ENCODE assay signal across 18 cellular contexts in the genomic region with DNA sequence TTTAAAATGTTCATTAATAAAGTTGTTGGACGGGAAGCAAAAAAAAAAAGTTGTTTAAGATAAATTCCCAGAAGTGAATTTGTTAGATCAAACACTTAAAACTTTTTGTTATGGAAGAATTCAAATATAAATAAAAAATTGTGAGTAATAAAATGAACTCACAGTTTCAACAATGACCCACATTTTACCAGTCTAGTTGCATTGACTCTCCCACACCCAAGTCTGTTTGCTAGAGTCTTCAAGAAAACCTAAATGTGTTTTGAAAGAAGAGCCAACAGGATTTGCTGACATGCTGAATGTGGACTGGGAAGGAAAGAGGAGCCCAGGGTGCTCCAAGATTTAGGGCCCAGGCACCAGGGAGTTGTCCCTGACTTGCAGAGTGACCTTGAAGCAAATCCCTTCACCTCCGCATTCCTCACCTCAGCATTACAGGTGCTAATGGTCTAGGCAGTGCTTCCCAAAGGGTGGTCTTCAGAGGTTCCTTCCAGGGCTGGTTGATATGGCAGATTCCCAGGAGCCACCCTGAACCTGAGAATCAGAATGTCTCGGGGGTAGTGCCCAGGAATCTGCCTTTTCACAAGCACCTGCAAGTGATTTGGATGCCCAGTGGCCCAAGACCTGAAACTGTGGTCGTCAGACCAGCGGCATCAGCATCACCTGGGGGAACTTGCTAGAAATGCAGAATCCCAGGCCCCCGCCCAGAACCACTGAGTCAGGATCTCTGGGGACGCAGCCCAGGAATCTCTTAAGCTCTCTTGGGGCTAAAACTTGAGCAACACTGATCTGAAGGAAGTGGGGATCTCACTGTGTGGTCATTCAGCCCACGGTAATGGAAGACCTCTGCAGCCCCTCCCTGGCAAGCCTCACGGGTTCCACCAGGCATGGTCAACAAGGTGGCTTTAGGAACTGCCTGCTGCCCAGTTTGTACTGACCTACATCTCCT. TPM values are rescaled to one million over a fixed set of nuclear protein-coding genes. Genes with fewer than 3 reads are reported as not detected.
DNase-seq lines count a peak whose midpoint lies in the region; ATAC-seq, FAIRE-seq and TF ChIP-seq lines count a peak whose summit lies in the region.
"Had no signal": no experiment of that assay in that cellular context is flagged by ENCODE, and none has a peak within 500 bp of the region (broad histone marks: within the 10 kb centered on the region; RNA-seq: fewer than 3 reads in every experiment).

No MANE protein-coding gene starts in this region.

- H3K36me3 Mint-ChIP-seq in activated naive CD8-positive, alpha-beta T cell treated with anti-CD3 and anti-CD28 coated beads for 36 hours: peaks cover 26% of the 10 kb centered on the region
- H3K36me3 Mint-ChIP-seq in activated naive CD8-positive, alpha-beta T cell treated with anti-CD3 and anti-CD28 coated beads, Interleukin-2, amount 50 U/mL, for 24 hours (ENCODE audit: low read depth): peaks cover 29% of the 10 kb centered on the region
- peaks cover 30% of the 10 kb centered on the region for H3K36me3 Mint-ChIP-seq in CD4-positive, alpha-beta T cell (ENCODE audit: low read depth)

- H3K9me3 ChIP-seq in endothelial cell of umbilical vein (replicated peaks; ENCODE audit: control insufficient read depth, insufficient read depth, low read length): no peaks in the 10 kb centered on the region
- no peaks in the 10 kb centered on the region for H3K9me3 ChIP-seq in thyroid gland
- no peaks in the 10 kb centered on the region for H3K9me3 ChIP-seq in sigmoid colon
- no peaks in the 10 kb centered on the region for H3K9me3 ChIP-seq in CD4-positive, alpha-beta T cell (ENCODE audit: control insufficient read depth, low read length)
- H3K9me3 ChIP-seq: HAP-1 had no signal

- TF ChIP-seq POLR2A in NB4 (IDR thresholded peaks at IDR 0.05; ENCODE audit: extremely low read depth, insufficient read length): no peak
- TF ChIP-seq POLR2A in endothelial cell of umbilical vein (IDR thresholded peaks at IDR 0.05; ENCODE audit: low read depth, low read length): no peak
- no peak for TF ChIP-seq POLR2A in thyroid gland (IDR thresholded peaks at IDR 0.05)
- TF ChIP-seq POLR2A in sigmoid colon (IDR thresholded peaks at IDR 0.05): no peak

- no peak for TF ChIP-seq EP300 in sigmoid colon (IDR thresholded peaks at IDR 0.05)

- H3K4me3 ChIP-seq in NB4 (ENCODE audit: low read depth, low read length) (no peak overlapping the region), endothelial cell of umbilical vein (replicated peaks in 1 of 3; ENCODE audit: insufficient read depth in 1 of 3, low read depth in 1 of 3, low read length in 3 of 3) (no peak overlapping the region), thyroid gland (replicated peaks in 1 of 3) (no peak overlapping the region), sigmoid colon (no peak overlapping the region)
- H3K4me3 ChIP-seq: HAP-1, SK-N-MC had no signal

- WGBS in thyroid gland, 2 donors: 85 to 90% methylated on average over 3 to 5 of the region's 9 CpGs
- WGBS in sigmoid colon, 2 donors: 87 to 94% methylated on average over 9 of the region's 9 CpGs

- no peak overlapping the region for H2AFZ ChIP-seq in endothelial cell of umbilical vein (ENCODE audit: low read depth, low read length)

- no peak for FAIRE-seq in endothelial cell of umbilical vein (lab: Jason Lieb, UNC)
- FAIRE-seq: D721Med had no signal

- POLR2A ChIA-PET in endothelial cell of umbilical vein (lab: Charles Lee): no interaction called here
- POLR2A ChIA-PET in CD4-positive, alpha-beta T cell (lab: Charles Lee): no interaction called here

- H3K27me3 ChIP-seq in endothelial cell of umbilical vein (ENCODE audit: control insufficient read depth in 2 of 2, insufficient read depth in 2 of 2, low read length in 2 of 2) (no peaks in the 10 kb centered on the region), thyroid gland (no peaks in the 10 kb centered on the region), sigmoid colon (no peaks in the 10 kb centered on the region)
- H3K27me3 ChIP-seq in CD4-positive, alpha-beta T cell (ENCODE audit: control insufficient read depth, insufficient read depth, low read length): no peaks in the 10 kb centered on the region

- ATAC-seq in activated naive CD8-positive, alpha-beta T cell treated with anti-CD3 and anti-CD28 coated beads, Interleukin-2, amount 50 U/mL, for 24 hours: no peak
- no peak for ATAC-seq in CD4-positive, alpha-beta T cell (ENCODE audit: poor library complexity)
- ATAC-seq: CD8-positive, alpha-beta T cell had no signal

- H4K20me1 ChIP-seq in endothelial cell of umbilical vein (replicated peaks; ENCODE audit: control insufficient read depth, extremely low read depth, insufficient read depth, low read length): no peaks in the 10 kb centered on the region

- H3K4me1 Mint-ChIP-seq in activated naive CD8-positive, alpha-beta T cell treated with anti-CD3 and anti-CD28 coated beads for 36 hours: peaks cover 23% of the 10 kb centered on the region
- H3K4me1 Mint-ChIP-seq in activated naive CD8-positive, alpha-beta T cell treated with anti-CD3 and anti-CD28 coated beads, Interleukin-2, amount 50 U/mL, for 24 hours: peaks cover 49% of the 10 kb centered on the region
- no peaks in the 10 kb centered on the region for H3K4me1 Mint-ChIP-seq in CD4-positive, alpha-beta T cell (ENCODE audit: low read depth)

- intact Hi-C loops in endothelial cell of umbilical vein (cut with micrococcal nuclease): no loop called here
- intact Hi-C loops in thyroid gland (cut with DNase I): no loop called here
- intact Hi-C loops in sigmoid colon (cut with DNase I): no loop called here
- intact Hi-C loops in CD4-positive, alpha-beta T cell (cut with DNase I, micrococcal nuclease): loop anchor here in 1 of 2 experiments (10.0 kb wide), 1 partner anchor 416 kb away; no protein-coding TSS in a partner anchor

- H3K79me2 ChIP-seq in endothelial cell of umbilical vein (ENCODE audit: control insufficient read depth, insufficient read depth, low read length): no peaks in the 10 kb centered on the region

- no peak overlapping the region for H3K4me3 Mint-ChIP-seq in activated naive CD8-positive, alpha-beta T cell treated with anti-CD3 and anti-CD28 coated beads for 36 hours
- H3K4me3 Mint-ChIP-seq in activated naive CD8-positive, alpha-beta T cell treated with anti-CD3 and anti-CD28 coated beads, Interleukin-2, amount 50 U/mL, for 24 hours: no peak overlapping the region
- no peak overlapping the region for H3K4me3 Mint-ChIP-seq in CD4-positive, alpha-beta T cell
- H3K4me3 Mint-ChIP-seq: CD8-positive, alpha-beta T cell had no signal

- H3K27me3 Mint-ChIP-seq in activated naive CD8-positive, alpha-beta T cell treated with anti-CD3 and anti-CD28 coated beads for 36 hours: no peaks in the 10 kb centered on the region
- H3K27me3 Mint-ChIP-seq in activated naive CD8-positive, alpha-beta T cell treated with anti-CD3 and anti-CD28 coated beads, Interleukin-2, amount 50 U/mL, for 24 hours: no peaks in the 10 kb centered on the region
- H3K27me3 Mint-ChIP-seq in CD4-positive, alpha-beta T cell: no peaks in the 10 kb centered on the region

- CTCF ChIA-PET in endothelial cell of umbilical vein (lab: Charles Lee): interaction anchor here (0.7 to 1.2 kb wide), 3 partner anchors 13 to 414 kb away, joined by 3 read pairs; no protein-coding TSS in a partner anchor
- CTCF ChIA-PET in CD4-positive, alpha-beta T cell (lab: Charles Lee): no interaction called here

- H3K27ac Mint-ChIP-seq in activated naive CD8-positive, alpha-beta T cell treated with anti-CD3 and anti-CD28 coated beads for 36 hours: peak overlapping the region; percentile 20
- H3K27ac Mint-ChIP-seq in activated naive CD8-positive, alpha-beta T cell treated with anti-CD3 and anti-CD28 coated beads, Interleukin-2, amount 50 U/mL, for 24 hours: no peak overlapping the region
- H3K27ac Mint-ChIP-seq in CD4-positive, alpha-beta T cell: no peak overlapping the region
- H3K27ac Mint-ChIP-seq: CD8-positive, alpha-beta T cell had no signal

- DNase-seq in activated naive CD8-positive, alpha-beta T cell treated with anti-CD3 and anti-CD28 coated beads for 36 hours: no peak
- DNase-seq in activated naive CD8-positive, alpha-beta T cell treated with anti-CD3 and anti-CD28 coated beads, Interleukin-2, amount 50 U/mL, for 24 hours: no peak
- DNase-seq in NB4 (ENCODE audit: low read depth) (peak; percentile 64), endothelial cell of umbilical vein (ENCODE audit: low read depth, low spot score) (no peak), thyroid gland (no peak), sigmoid colon (no peak), NCI-H1694 treated with DMSO at 0.1 percent for 48 hours (lab: John Stamatoyannopoulos, UW) (no peak)
- DNase-seq in CD4-positive, alpha-beta T cell: no peak
- DNase-seq: AML-193; CD8-positive, alpha-beta T cell; DMS79 treated with DMSO at 0.1 percent for 48 hours; GF-D8; NCI-H1436; NCI-H2081; NCI-H2227 treated with DMSO at 0.1 percent for 48 hours had no signal

- no peaks in the 10 kb centered on the region for H3K4me1 ChIP-seq in endothelial cell of umbilical vein (ENCODE audit: control insufficient read depth, extremely low read depth, insufficient read depth, low read length)
- H3K4me1 ChIP-seq in thyroid gland: peaks cover 29 to 43% of the 10 kb centered on the region in 2 donors
- no peaks in the 10 kb centered on the region for H3K4me1 ChIP-seq in sigmoid colon

- no peak overlapping the region for H3K4me2 ChIP-seq in endothelial cell of umbilical vein (ENCODE audit: insufficient read depth, low read length)

- H3K9ac ChIP-seq in endothelial cell of umbilical vein (replicated peaks; ENCODE audit: extremely low read depth, insufficient read depth, low read length): no peak overlapping the region

- no peaks in the 10 kb centered on the region for H3K9me3 Mint-ChIP-seq in activated naive CD8-positive, alpha-beta T cell treated with anti-CD3 and anti-CD28 coated beads for 36 hours
- H3K9me3 Mint-ChIP-seq in activated naive CD8-positive, alpha-beta T cell treated with anti-CD3 and anti-CD28 coated beads, Interleukin-2, amount 50 U/mL, for 24 hours: no peaks in the 10 kb centered on the region
- no peaks in the 10 kb centered on the region for H3K9me3 Mint-ChIP-seq in CD4-positive, alpha-beta T cell
- H3K9me3 Mint-ChIP-seq: CD8-positive, alpha-beta T cell had no signal

- TF ChIP-seq CTCF in NB4 (IDR thresholded peaks at IDR 0.05; ENCODE audit: low read depth, low read length): no peak
- TF ChIP-seq CTCF in endothelial cell of umbilical vein (IDR thresholded peaks at IDR 0.05; ENCODE audit: extremely low read depth in 1 of 2, insufficient read depth in 1 of 2, low read depth in 1 of 2, low read length in 2 of 2): no peak
- no peak for TF ChIP-seq CTCF in thyroid gland (IDR thresholded peaks at IDR 0.05)
- TF ChIP-seq CTCF in sigmoid colon (IDR thresholded peaks at IDR 0.05): no peak
- no peak for TF ChIP-seq CTCF in CD4-positive, alpha-beta T cell (IDR thresholded peaks at IDR 0.05)

- no TSS peak for BruUV-seq in endothelial cell of umbilical vein (replicated peaks; lab: Mats Ljungman, UMichigan)

- H3K9me1 ChIP-seq in endothelial cell of umbilical vein (replicated peaks; ENCODE audit: control insufficient read depth, extremely low read depth, insufficient read depth, low read length): no peaks in the 10 kb centered on the region

- H3K36me3 ChIP-seq in endothelial cell of umbilical vein (ENCODE audit: control insufficient read depth in 2 of 2, extremely low read depth in 1 of 2, insufficient read depth in 2 of 2, low read length in 2 of 2) (peaks cover 3 to 19% of the 10 kb centered on the region in 2 experiments), thyroid gland (peaks cover 12 to 13% of the 10 kb centered on the region in 2 donors), sigmoid colon (peaks cover 0 to 26% (median 12%) of the 10 kb centered on the region in 4 donors)

- dilution Hi-C loops in endothelial cell of umbilical vein (cut with MboI; ENCODE audit: extremely low pct_ligation_motif_present, low sequenced_read_pairs): no loop called here

- H3K27ac ChIP-seq in endothelial cell of umbilical vein (ENCODE audit: insufficient read depth, low read depth, low read length) (no peak overlapping the region), thyroid gland (peak overlapping the region; percentile 15 to 70 (median 46)), sigmoid colon (no peak overlapping the region)
- H3K27ac ChIP-seq in CD4-positive, alpha-beta T cell (ENCODE audit: low read depth, low read length): no peak overlapping the region

RNA-seq across cellular contexts. Expression of gene POFUT1, which starts 31.1 kb away (rescaled TPM):
- total RNA-seq in activated naive CD8-positive, alpha-beta T cell treated with anti-CD3 and anti-CD28 coated beads for 36 hours: 10 to 100 TPM; 64.0 to 65.7 TPM
- 48.1 and 51.4 TPM in 2 replicates for total RNA-seq in endothelial cell of umbilical vein
- 29.0 and 30.9 TPM in 2 replicates for polyA plus RNA-seq in endothelial cell of umbilical vein
- polyA plus RNA-seq in endothelial cell of umbilical vein (2011; cell fraction: cytosol; rRNA removed): 35.4 and 35.7 TPM in 2 replicates
- 21.0 and 23.0 TPM in 2 replicates for polyA plus RNA-seq in endothelial cell of umbilical vein (2011; cell fraction: nucleus; rRNA removed)
- polyA plus RNA-seq in endothelial cell of umbilical vein (2012): 39.6 and 45.7 TPM in 2 replicates
- polyA minus RNA-seq in endothelial cell of umbilical vein: 39.5 and 43.7 TPM in 2 replicates
- 20.0 TPM for polyA minus RNA-seq in endothelial cell of umbilical vein (2011; cell fraction: cytosol; rRNA and poly(A)+ RNA removed)
- polyA minus RNA-seq in endothelial cell of umbilical vein (2011; cell fraction: nucleus; rRNA and poly(A)+ RNA removed): 13.8 and 18.7 TPM in 2 replicates
- total RNA-seq in thyroid gland: 10 to 100 TPM; 35.1 to 40.5 (median 38.5) TPM
- 10 to 100 TPM; 23.5 to 31.6 (median 27.8) TPM for total RNA-seq in sigmoid colon
- 10 to 100 TPM in 2 of 3 donors, 1 to 10 TPM in 1; 7.2 to 25.3 (median 10.6) TPM for polyA plus RNA-seq in sigmoid colon
- total RNA-seq in CD4-positive, alpha-beta T cell: 1 to 10 TPM; 7.5 to 8.8 TPM

RNA-seq across cellular contexts. Expression of gene PLAGL2, which starts 31.2 kb away (rescaled TPM):
- total RNA-seq in activated naive CD8-positive, alpha-beta T cell treated with anti-CD3 and anti-CD28 coated beads for 36 hours: 10 to 100 TPM; 86.9 to 87.2 TPM
- total RNA-seq in endothelial cell of umbilical vein (14.6 and 15.2 TPM in 2 replicates), thyroid gland (10 to 100 TPM in 1 of 4 donors, 1 to 10 TPM in 3; 6.5 to 11.7 (median 7.3) TPM), sigmoid colon (1 to 10 TPM; 3.3 to 5.6 (median 4.6) TPM)
- polyA plus RNA-seq in endothelial cell of umbilical vein (7.0 and 8.2 TPM in 2 replicates), sigmoid colon (10 to 100 TPM in 1 of 3 donors, 1 to 10 TPM in 2; 3.0 to 12.5 (median 8.1) TPM)
- 7.1 and 7.7 TPM in 2 replicates for polyA plus RNA-seq in endothelial cell of umbilical vein (2011; cell fraction: cytosol; rRNA removed)
- 6.1 and 7.6 TPM in 2 replicates for polyA plus RNA-seq in endothelial cell of umbilical vein (2011; cell fraction: nucleus; rRNA removed)
- polyA plus RNA-seq in endothelial cell of umbilical vein (2012): 8.7 and 9.1 TPM in 2 replicates
- 11.0 and 11.8 TPM in 2 replicates for polyA minus RNA-seq in endothelial cell of umbilical vein
- 8.2 TPM for polyA minus RNA-seq in endothelial cell of umbilical vein (2011; cell fraction: cytosol; rRNA and poly(A)+ RNA removed)
- polyA minus RNA-seq in endothelial cell of umbilical vein (2011; cell fraction: nucleus; rRNA and poly(A)+ RNA removed): 6.7 and 7.4 TPM in 2 replicates
- 10 to 100 TPM; 15.6 to 16.9 TPM for total RNA-seq in CD4-positive, alpha-beta T cell

RNA-seq across cellular contexts. Expression of gene KIF3B, which starts 38.7 kb away (rescaled TPM):
- 10 to 100 TPM; 36.2 to 36.5 TPM for total RNA-seq in activated naive CD8-positive, alpha-beta T cell treated with anti-CD3 and anti-CD28 coated beads for 36 hours
- total RNA-seq in endothelial cell of umbilical vein (25.1 and 26.3 TPM in 2 replicates), thyroid gland (10 to 100 TPM; 31.0 to 35.5 (median 32.7) TPM), sigmoid colon (10 to 100 TPM; 16.1 to 25.8 (median 18.6) TPM)
- polyA plus RNA-seq in endothelial cell of umbilical vein (11.2 and 14.5 TPM in 2 replicates), sigmoid colon (10 to 100 TPM; 25.8 to 45.8 (median 29.4) TPM)
- polyA plus RNA-seq in endothelial cell of umbilical vein (2011; cell fraction: cytosol; rRNA removed): 18.8 and 19.0 TPM in 2 replicates
- 12.7 and 13.3 TPM in 2 replicates for polyA plus RNA-seq in endothelial cell of umbilical vein (2011; cell fraction: nucleus; rRNA removed)
- polyA plus RNA-seq in endothelial cell of umbilical vein (2012): 20.7 and 28.9 TPM in 2 replicates
- 27.4 and 27.8 TPM in 2 replicates for polyA minus RNA-seq in endothelial cell of umbilical vein
- polyA minus RNA-seq in endothelial cell of umbilical vein (2011; cell fraction: cytosol; rRNA and poly(A)+ RNA removed): 14.6 TPM
- polyA minus RNA-seq in endothelial cell of umbilical vein (2011; cell fraction: nucleus; rRNA and poly(A)+ RNA removed): 8.6 and 13.1 TPM in 2 replicates
- total RNA-seq in CD4-positive, alpha-beta T cell: 1 to 10 TPM; 7.3 TPM

Comparison
In these comparisons a context has a peak if more than half of its experiments do, and no peak if none do; other contexts are left out.
1. H3K27ac ChIP-seq: peak in thyroid gland (3 of 3); none in endothelial cell of umbilical vein (single experiment), sigmoid colon (0 of 4) and CD4-positive, alpha-beta T cell (single experiment).